Comparison of ENCODE assay signal across 18 cellular contexts in the genomic region with DNA sequence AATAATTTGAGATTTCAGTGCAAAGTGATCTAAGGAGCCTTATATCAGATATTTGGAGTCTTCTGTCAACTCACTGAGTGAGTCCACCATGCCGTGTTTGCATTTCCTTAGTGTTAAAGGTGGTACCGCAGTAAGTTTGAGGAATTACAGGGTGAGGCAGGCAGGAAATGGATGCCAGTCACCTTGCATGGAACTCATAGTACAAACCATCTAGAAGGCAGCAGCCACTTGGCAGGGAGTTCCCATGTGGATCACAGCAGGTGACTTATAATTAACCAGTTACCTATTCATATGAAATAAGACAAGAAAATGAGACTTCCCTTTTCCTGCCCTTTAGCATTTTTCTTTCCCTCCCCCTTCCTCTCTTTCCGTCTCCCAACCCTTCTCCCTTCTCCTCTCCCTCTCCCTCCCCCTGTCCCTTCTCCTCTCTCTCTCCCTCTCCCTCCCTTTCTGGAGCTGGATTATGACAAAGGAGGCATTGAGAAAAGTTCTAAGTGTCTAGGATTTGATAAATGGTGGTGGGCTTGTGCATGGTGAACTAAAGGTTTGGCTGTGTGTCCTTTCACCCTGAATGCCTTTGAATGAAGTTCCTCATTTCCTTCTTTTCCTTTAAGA.
"Had no signal": no experiment of that assay in that cellular context is flagged by ENCODE, and none has a peak within 500 bp of the region (broad histone marks: within the 10 kb centered on the region; RNA-seq: fewer than 3 reads in every experiment).

No MANE protein-coding gene starts in this region.

- H3K27ac Mint-ChIP-seq: activated naive CD4-positive, alpha-beta T cell treated with anti-CD3 and anti-CD28 coated beads, Interleukin-2, amount 50 U/mL, for 72 hours had no signal

- H3K27me3 ChIP-seq: dorsolateral prefrontal cortex, foreskin keratinocyte, left lung, pancreas had no signal

- H3K4me3 ChIP-seq: dorsolateral prefrontal cortex, left lung, pancreas had no signal

- H3K9me3 Mint-ChIP-seq: activated naive CD4-positive, alpha-beta T cell treated with anti-CD3 and anti-CD28 coated beads, Interleukin-2, amount 50 U/mL, for 72 hours; stimulated activated effector memory CD8-positive, alpha-beta T cell treated with anti-CD3 and anti-CD28 coated beads, Interleukin-12 subunit alpha, Interleukin-12 subunit beta, amount 100 ng/mL, for 72 hours had no signal

- H3K36me3 ChIP-seq: pancreas had no signal

- H3K9me3 ChIP-seq: left lung, pancreas had no signal

- FAIRE-seq: pancreas had no signal

- ATAC-seq: activated naive CD4-positive, alpha-beta T cell treated with anti-CD3 and anti-CD28 coated beads, Interleukin-2, amount 50 U/mL, for 72 hours; foreskin keratinocyte; left lung; sciatic nerve; stimulated activated effector memory CD8-positive, alpha-beta T cell treated with anti-CD3 and anti-CD28 coated beads, Interleukin-12 subunit alpha, Interleukin-12 subunit beta, amount 100 ng/mL, for 72 hours had no signal

- H3K4me1 ChIP-seq: left lung, pancreas had no signal

- H3K4me3 Mint-ChIP-seq: stimulated activated effector memory CD8-positive, alpha-beta T cell treated with anti-CD3 and anti-CD28 coated beads, Interleukin-12 subunit alpha, Interleukin-12 subunit beta, amount 100 ng/mL, for 72 hours had no signal

- H3K27ac ChIP-seq: epithelial cell of prostate, foreskin keratinocyte, left lung, pancreas, VCaP had no signal

- DNase-seq: activated CD4-positive, alpha-beta T cell treated with anti-CD3 and anti-CD28 coated beads, Interleukin-2, amount 50 U/mL, for 4 hours; activated gamma-delta T cell treated with Interleukin-2 at 50 U/mL for 16 hours; foreskin keratinocyte; glutamatergic neuron; hippocampal formation; islet precursor cell; left lung; mammary epithelial cell; pancreas; stimulated activated CD4-positive, alpha-beta T cell treated with anti-CD3 and anti-CD28 coated beads, Interleukin-4, amount 100 ng/mL, for 24 hours; SW 1271; T-helper 2 cell had no signal
